9 cellular contexts compared by ENCODE assay signal in genomic region chr17:15576848-15577247, GRCh38. TPM values are rescaled to one million over a fixed set of nuclear protein-coding genes. Genes with fewer than 3 reads are reported as not detected.
DNase-seq lines count a peak whose midpoint lies in the region; ATAC-seq, FAIRE-seq and TF ChIP-seq lines count a peak whose summit lies in the region.
"Not testable (repeated sequence)": the region's sequence is repeated elsewhere in the genome, so short reads cannot be mapped to it uniquely, and the experiment has no call there.
"Had no signal": no experiment of that assay in that cellular context is flagged by ENCODE, and none has a peak within 500 bp of the region (broad histone marks: within the 10 kb centered on the region; RNA-seq: fewer than 3 reads in every experiment).

No MANE protein-coding gene starts in this region.

- not testable (repeated sequence) for H4K20me1 ChIP-seq in IMR-90 (ENCODE audit: insufficient read depth, low read length); smooth muscle cell (ENCODE audit: low read depth)

- DNase-seq in IMR-90; smooth muscle cell (lab: John Stamatoyannopoulos, UW; ENCODE audit: unreplicated experiment): not testable (repeated sequence)
- peak; percentile 5 for DNase-seq in fibroblast of villous mesenchyme (ENCODE audit: low read depth)

- not testable (repeated sequence) for H3K14ac ChIP-seq in IMR-90 (replicated peaks; ENCODE audit: low read depth, low read length)

- not testable (repeated sequence) for H3K4me3 ChIP-seq in IMR-90 (ENCODE audit: insufficient read depth, low read depth, low read length); fibroblast of villous mesenchyme (ENCODE audit: low read depth, low read length); smooth muscle cell

- ATAC-seq in IMR-90 (ENCODE audit: low read depth): peak; percentile 97

- not testable (repeated sequence) for H3K56ac ChIP-seq in IMR-90 (ENCODE audit: extremely low read depth, insufficient read depth, low read length)

- not testable (repeated sequence) for H3F3A ChIP-seq in smooth muscle cell (ENCODE audit: low read depth)

- not testable (repeated sequence) for TF ChIP-seq RAD21 in IMR-90 (IDR thresholded peaks at IDR 0.05; ENCODE audit: low read length)

- H3K27me3 ChIP-seq in IMR-90 (ENCODE audit: control insufficient read depth, insufficient read depth, low read length); smooth muscle cell (ENCODE audit: low read depth): not testable (repeated sequence)

- not testable (repeated sequence) for H3K23ac ChIP-seq in IMR-90 (ENCODE audit: low read depth, low read length)

- H3K36me3 ChIP-seq in IMR-90 (ENCODE audit: control insufficient read depth, insufficient read depth, low read length); smooth muscle cell (ENCODE audit: low read depth): not testable (repeated sequence)

- H2AK9ac ChIP-seq in IMR-90 (replicated peaks; ENCODE audit: low read depth, low read length, poor library complexity): not testable (repeated sequence)

- H3K9ac ChIP-seq in IMR-90 (ENCODE audit: low read depth, low read length); smooth muscle cell (ENCODE audit: low read depth): not testable (repeated sequence)

- not testable (repeated sequence) for H3K9me1 ChIP-seq in IMR-90 (ENCODE audit: insufficient read depth, low read length)

- H3K9me3 ChIP-seq in IMR-90 (ENCODE audit: control insufficient read depth, insufficient read depth, low read length); smooth muscle cell (replicated peaks; ENCODE audit: low read depth): not testable (repeated sequence)

- H3K4me2 ChIP-seq in IMR-90 (ENCODE audit: low read depth, low read length) (peak overlapping the region; percentile 50; the same call in 1 of the 2 replicates), smooth muscle cell (peak overlapping the region; percentile 65)

- H3K27ac ChIP-seq in IMR-90 (ENCODE audit: insufficient read depth, low read length): not testable (repeated sequence)
- peak overlapping the region; percentile 53 for H3K27ac ChIP-seq in smooth muscle cell (ENCODE audit: low read depth)

- H4K91ac ChIP-seq in IMR-90 (ENCODE audit: insufficient read depth, low read depth, low read length): not testable (repeated sequence)

- dilution Hi-C loops in IMR-90 (cut with HindIII; ENCODE audit: low sequenced_read_pairs, unreplicated experiment): not testable (repeated sequence)

- H4K8ac ChIP-seq in IMR-90 (ENCODE audit: low read depth in 2 of 2, low read length in 2 of 2): not testable (repeated sequence)

- H2BK20ac ChIP-seq in IMR-90 (ENCODE audit: low read depth, low read length): not testable (repeated sequence)

- not testable (repeated sequence) for H2BK15ac ChIP-seq in IMR-90 (ENCODE audit: low read depth, low read length)

- H2BK5ac ChIP-seq in IMR-90 (ENCODE audit: low read depth, low read length, poor library complexity, severe bottlenecking): not testable (repeated sequence)

- not testable (repeated sequence) for H3K4me1 ChIP-seq in IMR-90 (ENCODE audit: control insufficient read depth, insufficient read depth, low read length); smooth muscle cell (ENCODE audit: low read depth)

- not testable (repeated sequence) for H2BK120ac ChIP-seq in IMR-90 (ENCODE audit: low read depth, low read length)

- not testable (repeated sequence) for TF ChIP-seq POLR2A in IMR-90 (IDR thresholded peaks at IDR 0.05; ENCODE audit: low read depth, low read length)

- in situ Hi-C loops in IMR-90 (cut with MboI; ENCODE audit: low sequenced_read_pairs): not testable (repeated sequence)

- intact Hi-C loops in IMR-90 (cut with micrococcal nuclease): not testable (repeated sequence)

- not testable (repeated sequence) for H2AK5ac ChIP-seq in IMR-90 (ENCODE audit: low read depth, low read length)

- FAIRE-seq in islet of Langerhans (lab: Jason Lieb, UNC): peak; percentile 27

- H3K18ac ChIP-seq in IMR-90 (ENCODE audit: low read depth, low read length): not testable (repeated sequence)

- CTCF ChIA-PET in IMR-90 (lab: Yijun Ruan, JAX): not testable (repeated sequence)

- H3K79me1 ChIP-seq in IMR-90 (ENCODE audit: low read depth in 1 of 2, low read length in 2 of 2): not testable (repeated sequence)

- H3K79me2 ChIP-seq in smooth muscle cell (ENCODE audit: low read depth): not testable (repeated sequence)

- not testable (repeated sequence) for BruUV-seq in IMR-90 (replicated peaks; lab: Mats Ljungman, UMichigan)

- POLR2A ChIA-PET in IMR-90 (lab: Charles Lee; ENCODE audit: unreplicated experiment): not testable (repeated sequence)

- not testable (repeated sequence) for H4K5ac ChIP-seq in IMR-90 (ENCODE audit: low read depth, low read length)

- H2AFZ ChIP-seq in IMR-90 (replicated peaks; ENCODE audit: low read length, poor library complexity); smooth muscle cell (ENCODE audit: low read depth): not testable (repeated sequence)

- WGBS in IMR-90 (ENCODE audit: extremely low coverage in 2 of 2, insufficient read length in 1 of 2), 2 experiments: no CpG with 5 or more reads among the region's 1 CpG
- WGBS in smooth muscle cell (ENCODE audit: low lambda C conversion rate): no CpG with 5 or more reads among the region's 1 CpG

- TF ChIP-seq CTCF in IMR-90 (conservative IDR thresholded peaks at IDR 0.05; ENCODE audit: low read depth, low read length); fibroblast of villous mesenchyme (IDR thresholded peaks at IDR 0.05; ENCODE audit: insufficient read depth, low read depth, low read length); smooth muscle cell (IDR thresholded peaks at IDR 0.05; ENCODE audit: borderline replicate concordance, insufficient read depth, poor library complexity, severe bottlenecking): not testable (repeated sequence)

- H3K4ac ChIP-seq in IMR-90 (ENCODE audit: low read depth, low read length): not testable (repeated sequence)

RNA-seq across cellular contexts. Expression of gene TVP23C, which starts 13.6 kb away (rescaled TPM):
- total RNA-seq in IMR-90 (2012; rRNA removed) (12.0 and 22.5 TPM in 2 replicates), fibroblast of villous mesenchyme (45.4 and 52.7 TPM in 2 replicates), smooth muscle cell (34.1 and 52.5 TPM in 2 replicates)
- polyA plus RNA-seq in IMR-90 (2012; rRNA removed) (3.6 and 7.5 TPM in 2 replicates), smooth muscle cell (10.0 and 11.6 TPM in 2 replicates)
- polyA plus RNA-seq in IMR-90 (2012; cell fraction: cytosol; rRNA removed): 0.84 and 1.8 TPM in 2 replicates
- 9.5 and 19.7 TPM in 2 replicates for polyA plus RNA-seq in IMR-90 (2012; cell fraction: nucleus; rRNA removed; ENCODE audit: low replicate concordance)

RNA-seq across cellular contexts. Expression of gene FBXW10B, which starts 42.7 kb away (rescaled TPM):
- under 0.01 and 0.28 TPM in 2 replicates for total RNA-seq in IMR-90 (2012; rRNA removed)
- 0.23 and 0.43 TPM in 2 replicates for polyA plus RNA-seq in IMR-90 (2012; rRNA removed)
- 0.05 TPM in 1 of 2 replicates, not detected in the other for polyA plus RNA-seq in IMR-90 (2012; cell fraction: cytosol; rRNA removed)
- polyA plus RNA-seq in IMR-90 (2012; cell fraction: nucleus; rRNA removed; ENCODE audit: low replicate concordance): 2.8 and 3.2 TPM in 2 replicates
- under 0.01 and 0.43 TPM in 2 replicates for total RNA-seq in fibroblast of villous mesenchyme
- 3.1 and 3.4 TPM in 2 replicates for total RNA-seq in smooth muscle cell
- polyA plus RNA-seq in smooth muscle cell: 0.23 and 1.4 TPM in 2 replicates
- total RNA-seq: Caco-2; CD8-positive, alpha-beta T cell had no signal
- polyA plus RNA-seq: CD14-positive monocyte; CD4-positive, alpha-beta memory T cell; CD8-positive, alpha-beta memory T cell had no signal
